In genomic region chr3:48684054-48684349, GRCh38 we compare ENCODE assay signal across 9 cellular contexts. TPM values are rescaled to one million over a fixed set of nuclear protein-coding genes. Genes with fewer than 3 reads are reported as not detected.
DNase-seq lines count a peak whose midpoint lies in the region; ATAC-seq, FAIRE-seq and TF ChIP-seq lines count a peak whose summit lies in the region.
"Had no signal": no experiment of that assay in that cellular context is flagged by ENCODE, and none has a peak within 500 bp of the region (broad histone marks: within the 10 kb centered on the region; RNA-seq: fewer than 3 reads in every experiment).

No MANE protein-coding gene starts in this region.

- H3K9ac ChIP-seq in HUES64 (ENCODE audit: low read depth, low read length) = no peak overlapping the region

- no peak for TF ChIP-seq CTCF in BE2C (IDR thresholded peaks at IDR 0.05; ENCODE audit: low read depth, low read length)
- TF ChIP-seq CTCF in chondrocyte (IDR thresholded peaks at IDR 0.05) = no peak
- TF ChIP-seq CTCF in nephron (IDR thresholded peaks at IDR 0.05; ENCODE audit: unreplicated experiment in 3 of 3) = no peak

- DNase-seq in BE2C (no peak), chondrocyte (ENCODE audit: low spot score) (no peak), SHP77 treated with DMSO at 0.1 percent for 48 hours (lab: John Stamatoyannopoulos, UW) (no peak), GM19239 (ENCODE audit: insufficient read length, low spot score) (no peak), H4 (ENCODE audit: low spot score) (no peak)
- DNase-seq: NCI-H2107 had no signal

- peak overlapping the region; percentile 81 for H3K4me3 Mint-ChIP-seq in chondrocyte (ENCODE audit: unreplicated experiment)
- H3K4me3 Mint-ChIP-seq in nephron = peak overlapping the region; percentile 86 to 91 (median 86)

- ATAC-seq in GM18867 (IDR thresholded peaks at IDR 0.05; ENCODE audit: unreplicated experiment) = no peak

- 94% methylated on average over 8 of the region's 8 CpGs for WGBS in HUES64

- peak overlapping the region; percentile 34 for H3K4me3 ChIP-seq in BE2C (ENCODE audit: low read depth, low read length)
- peak overlapping the region; percentile 90 for H3K4me3 ChIP-seq in HUES64 (ENCODE audit: low read length)

- H3K27me3 Mint-ChIP-seq in chondrocyte (ENCODE audit: low read depth) = no peaks in the 10 kb centered on the region
- no peaks in the 10 kb centered on the region for H3K27me3 Mint-ChIP-seq in nephron (ENCODE audit: low read depth)

- no peak for FAIRE-seq in GM19239 (lab: Jason Lieb, UNC)

- H3K27ac Mint-ChIP-seq in chondrocyte (ENCODE audit: unreplicated experiment) (peak overlapping the region; percentile 92), nephron (peak overlapping the region in 2 of 3 experiments; percentile 2 to 81)

- H3K9me3 Mint-ChIP-seq in chondrocyte (ENCODE audit: low read depth) = no peaks in the 10 kb centered on the region
- no peaks in the 10 kb centered on the region for H3K9me3 Mint-ChIP-seq in nephron

- H3K27ac ChIP-seq in HUES64 (ENCODE audit: low read depth, low read length) = no peak overlapping the region

- no peaks in the 10 kb centered on the region for H3K27me3 ChIP-seq in BE2C
- H3K27me3 ChIP-seq in HUES64 (ENCODE audit: insufficient read depth, low read length) = no peaks in the 10 kb centered on the region

- H3K36me3 Mint-ChIP-seq in chondrocyte (ENCODE audit: low read depth) = peaks cover 20% of the 10 kb centered on the region
- peaks cover 28% of the 10 kb centered on the region for H3K36me3 Mint-ChIP-seq in nephron (ENCODE audit: low read depth)

- H3K9me3 ChIP-seq in BE2C (no peaks in the 10 kb centered on the region), HUES64 (ENCODE audit: insufficient read depth, low read depth, low read length) (no peaks in the 10 kb centered on the region)

- H3K4me1 ChIP-seq in BE2C (peaks cover 17% of the 10 kb centered on the region), HUES64 (ENCODE audit: insufficient read depth, low read length) (peaks cover 9% of the 10 kb centered on the region)

- peaks cover 38% of the 10 kb centered on the region for H3K36me3 ChIP-seq in BE2C
- peaks cover 57% of the 10 kb centered on the region for H3K36me3 ChIP-seq in HUES64 (ENCODE audit: insufficient read depth, low read length)

- H3K4me1 Mint-ChIP-seq in chondrocyte (ENCODE audit: low read depth) = peaks cover 52% of the 10 kb centered on the region
- H3K4me1 Mint-ChIP-seq in nephron = peaks cover 39% of the 10 kb centered on the region

RNA-seq across cellular contexts. Expression of gene NCKIPSD, which starts 1.7 kb away (rescaled TPM):
- 28.5 TPM for polyA plus RNA-seq in BE2C (2012; ENCODE audit: insufficient read depth, insufficient read length, low read depth)
- polyA plus RNA-seq in HUES64 (2013, experiment 1 of 2) = 26.5 TPM
- 25.8 TPM for polyA plus RNA-seq in HUES64 (2013, experiment 2 of 2)
- total RNA-seq in chondrocyte = 24.0 to 27.2 TPM (median 24.7 TPM) in 3 replicates
- total RNA-seq in H4 (2014; rRNA removed; shearing (Covaris generic)) = 8.8 and 21.1 TPM in 2 replicates

RNA-seq across cellular contexts. Expression of gene CELSR3, which starts 21.3 kb away (rescaled TPM):
- polyA plus RNA-seq in BE2C (2012; ENCODE audit: insufficient read depth, insufficient read length, low read depth) = 50.3 TPM
- 10.1 TPM for polyA plus RNA-seq in HUES64 (2013, experiment 1 of 2)
- polyA plus RNA-seq in HUES64 (2013, experiment 2 of 2) = 12.7 TPM
- 9.6 to 11.4 TPM (median 10.5 TPM) in 3 replicates for total RNA-seq in chondrocyte
- total RNA-seq in H4 (2014; rRNA removed; shearing (Covaris generic)) = 3.0 and 3.1 TPM in 2 replicates

RNA-seq across cellular contexts. Expression of gene IP6K2, which starts 33.0 kb away (rescaled TPM):
- polyA plus RNA-seq in BE2C (2012; ENCODE audit: insufficient read depth, insufficient read length, low read depth) = 102 TPM
- polyA plus RNA-seq in HUES64 (2013, experiment 1 of 2) = 87.0 TPM
- 106 TPM for polyA plus RNA-seq in HUES64 (2013, experiment 2 of 2)
- 68.8 to 109 TPM (median 72.3 TPM) in 3 replicates for total RNA-seq in chondrocyte
- total RNA-seq in H4 (2014; rRNA removed; shearing (Covaris generic)) = 41.4 and 53.8 TPM in 2 replicates

RNA-seq across cellular contexts. Expression of gene SLC26A6, which starts 48.7 kb away (rescaled TPM):
- polyA plus RNA-seq in BE2C (2012; ENCODE audit: insufficient read depth, insufficient read length, low read depth) = 14.0 TPM
- polyA plus RNA-seq in HUES64 (2013, experiment 1 of 2) = 42.0 TPM
- polyA plus RNA-seq in HUES64 (2013, experiment 2 of 2) = 40.4 TPM
- 66.8 to 70.5 TPM (median 69.3 TPM) in 3 replicates for total RNA-seq in chondrocyte
- total RNA-seq in H4 (2014; rRNA removed; shearing (Covaris generic)) = 7.8 and 9.6 TPM in 2 replicates
